Comparison of ENCODE assay signal across 18 cellular contexts in the genomic region with DNA sequence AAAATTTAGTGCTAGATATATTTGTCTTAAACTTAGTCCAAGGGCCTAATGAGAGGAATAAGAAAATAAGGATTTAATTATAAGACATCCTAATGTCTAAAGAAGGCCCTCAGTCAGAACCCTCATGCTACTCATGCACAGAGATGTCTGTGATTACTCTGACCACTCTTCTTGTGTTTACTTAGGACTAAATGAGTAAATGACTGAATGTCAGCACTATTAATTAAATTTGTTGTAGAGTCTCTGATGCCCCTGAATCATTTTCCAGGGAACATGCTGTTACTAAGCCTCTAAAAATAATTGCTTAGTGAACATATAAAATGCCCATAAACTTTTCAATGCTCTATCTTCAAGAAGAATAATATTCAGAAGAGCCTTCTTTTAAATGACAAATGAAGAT. TPM values are rescaled to one million over a fixed set of nuclear protein-coding genes. Genes with fewer than 3 reads are reported as not detected.
A peak's percentile ranks its signal among the peaks of the same experiment; 100 is the strongest.
DNase-seq lines count a peak whose midpoint lies in the region; ATAC-seq, FAIRE-seq and TF ChIP-seq lines count a peak whose summit lies in the region.
"Had no signal": no experiment of that assay in that cellular context is flagged by ENCODE, and none has a peak within 500 bp of the region (broad histone marks: within the 10 kb centered on the region; RNA-seq: fewer than 3 reads in every experiment).

No MANE protein-coding gene starts in this region.

- H3K4me2 ChIP-seq in A549 (peak overlapping the region; percentile 83), SK-N-SH (peak overlapping the region; percentile 64; the same call in 1 of the 2 replicates)

- TF ChIP-seq POLR2A in A549 (IDR thresholded peaks at IDR 0.05; ENCODE audit: low read length) (no peak), upper lobe of left lung (IDR thresholded peaks at IDR 0.05) (no peak)

- TF ChIP-seq RAD21 in A549 (conservative IDR thresholded peaks at IDR 0.05 in 1 of 2, IDR thresholded peaks at IDR 0.05 in 1 of 2) (no peak), SK-N-SH (IDR thresholded peaks at IDR 0.05; ENCODE audit: low read length) (no peak)

- H3K9me3 ChIP-seq in A549 (no peaks in the 10 kb centered on the region), SK-N-SH (no peaks in the 10 kb centered on the region), upper lobe of left lung (no peaks in the 10 kb centered on the region)

- TF ChIP-seq EP300 in A549 (IDR thresholded peaks at IDR 0.05) (no peak), SK-N-SH (IDR thresholded peaks at IDR 0.05; ENCODE audit: borderline replicate concordance in 1 of 2, low read depth in 1 of 2, low read length in 1 of 2) (no peak), upper lobe of left lung (IDR thresholded peaks at IDR 0.05) (no peak)

- H3K27ac ChIP-seq in A549 (peak overlapping the region; percentile 56 to 74; a peak in 3 of 6 replicates), SK-N-SH (ENCODE audit: low read depth in 2 of 2, low read length in 1 of 2) (peak overlapping the region; percentile 1 to 72), upper lobe of left lung (no peak overlapping the region)
- H3K27ac ChIP-seq: SJCRH30 had no signal

- in situ Hi-C loops in KBM-7 (cut with MboI; ENCODE audit: low pct_unique_long_range_greater_than_20kb, low sequenced_read_pairs): no loop called here

- H3K9me2 ChIP-seq in SK-N-SH: no peaks in the 10 kb centered on the region

- peaks cover 64% of the 10 kb centered on the region for H3K4me1 Mint-ChIP-seq in HFFc6 (ENCODE audit: low read depth)

- no peak overlapping the region for H2AFZ ChIP-seq in SK-N-SH (ENCODE audit: low read depth)
- H2AFZ ChIP-seq: GM23338 had no signal

- no peaks in the 10 kb centered on the region for H4K20me1 ChIP-seq in SK-N-SH (ENCODE audit: insufficient read depth)

- ATAC-seq in A549 (no peak), upper lobe of left lung (ENCODE audit: low FRiP score in 2 of 2) (no peak)
- ATAC-seq: GM23338, K562 had no signal

- no peaks in the 10 kb centered on the region; the same call in 1 of the 2 replicates for H3K27me3 Mint-ChIP-seq in HFFc6 (ENCODE audit: insufficient read depth)

- H3K4me1 ChIP-seq in A549: peaks cover 65% of the 10 kb centered on the region
- H3K4me1 ChIP-seq in SK-N-SH (ENCODE audit: control insufficient read depth in 1 of 2, insufficient read depth in 2 of 2, low read depth in 1 of 2, low read length in 1 of 2): peaks cover 42 to 44% of the 10 kb centered on the region in 2 experiments
- peaks cover 0 to 8% (median 3%) of the 10 kb centered on the region in 4 donors for H3K4me1 ChIP-seq in upper lobe of left lung

- no peaks in the 10 kb centered on the region for H3K9me3 Mint-ChIP-seq in HFFc6
- H3K9me3 Mint-ChIP-seq: GM23338 had no signal

- peaks cover 86% of the 10 kb centered on the region for H3K79me2 ChIP-seq in SK-N-SH (ENCODE audit: insufficient read depth)

- H3K27me3 ChIP-seq in SK-N-SH (ENCODE audit: insufficient read depth) (no peaks in the 10 kb centered on the region), upper lobe of left lung (no peaks in the 10 kb centered on the region)
- H3K27me3 ChIP-seq: SJCRH30 had no signal

- H3F3A ChIP-seq in SK-N-SH (replicated peaks; ENCODE audit: insufficient read depth): peaks cover 28% of the 10 kb centered on the region

- CTCF ChIA-PET in A549 (lab: Yijun Ruan, JAX): no interaction called here
- CTCF ChIA-PET in SK-N-SH (lab: Yijun Ruan, JAX): no interaction called here

- no peak overlapping the region for H3K4me3 ChIP-seq in A549
- H3K4me3 ChIP-seq in SK-N-SH (ENCODE audit: low read depth in 2 of 2, low read length in 1 of 2): no peak overlapping the region
- H3K4me3 ChIP-seq in fibroblast of mammary gland (ENCODE audit: control insufficient read depth, low read depth, low read length): no peak overlapping the region
- no peak overlapping the region for H3K4me3 ChIP-seq in upper lobe of left lung
- H3K4me3 ChIP-seq: GM23338, K562, SJCRH30 had no signal

- FAIRE-seq in A549 (lab: Jason Lieb, UNC): no peak
- FAIRE-seq: K562 had no signal

- H3K36me3 ChIP-seq in SK-N-SH (replicated peaks in 1 of 2; ENCODE audit: control insufficient read depth in 1 of 2, insufficient read depth in 2 of 2, low read length in 1 of 2): peaks cover 0 to 21% of the 10 kb centered on the region in 2 experiments
- H3K36me3 ChIP-seq in upper lobe of left lung: no peaks in the 10 kb centered on the region

- POLR2A ChIA-PET in A549 (lab: Yijun Ruan, JAX): no interaction called here
- POLR2A ChIA-PET in SK-N-SH (lab: Yijun Ruan, JAX): no interaction called here

- H3K27ac Mint-ChIP-seq in HFFc6: peak overlapping the region; percentile 81

- peak overlapping the region; percentile 67; the same call in 1 of the 2 replicates for H3K4me3 Mint-ChIP-seq in HFFc6
- H3K4me3 Mint-ChIP-seq: GM23338 had no signal

- DNase-seq in A549 (ENCODE audit: low read depth in 1 of 2, low spot score in 1 of 2) (no peak), HFFc6 (peak; percentile 43), SK-N-SH (no peak), fibroblast of mammary gland (ENCODE audit: low read depth) (peak; percentile 61), NCI-H446 treated with DMSO at 0.1 percent for 48 hours (lab: John Stamatoyannopoulos, UW) (no peak), NCI-H187 (lab: John Stamatoyannopoulos, UW) (no peak), KBM-7 (no peak), upper lobe of left lung (no peak)
- DNase-seq: C1 segment of cervical spinal cord, DND-41, NCI-H1048, NCI-H1436 treated with DMSO at 0.1 percent for 48 hours, NCI-H2081 treated with DMSO at 0.1 percent for 48 hours, NCI-H526, RPMI8226, SJCRH30 had no signal

- H3K9ac ChIP-seq in SK-N-SH: peak overlapping the region; percentile 39; the same call in 1 of the 2 replicates

- no peak for TF ChIP-seq CTCF in A549 (IDR thresholded peaks at IDR 0.05)
- TF ChIP-seq CTCF in HFFc6 (IDR thresholded peaks at IDR 0.05): no peak
- no peak for TF ChIP-seq CTCF in SK-N-SH (IDR thresholded peaks at IDR 0.05)
- TF ChIP-seq CTCF in fibroblast of mammary gland (conservative IDR thresholded peaks at IDR 0.05; ENCODE audit: control insufficient read depth, insufficient read depth, low read depth, low read length): no peak
- no peak for TF ChIP-seq CTCF in upper lobe of left lung (IDR thresholded peaks at IDR 0.05)

- peaks cover 15% of the 10 kb centered on the region; the same call in 1 of the 2 replicates for H3K36me3 Mint-ChIP-seq in HFFc6 (ENCODE audit: low read depth)

TF ChIP-seq in A549, 52 proteins besides CTCF, POLR2A, EP300 and RAD21:
- TF ChIP-seq RCOR1 (IDR thresholded peaks at IDR 0.05; ENCODE audit: low read depth, low read length) (no peak), FOSL2 (IDR thresholded peaks at IDR 0.05) (no peak), FOSL2 (CRISPR knock-in tag; IDR thresholded peaks at IDR 0.05) (no peak), HOXB5 (CRISPR knock-in tag; IDR thresholded peaks at IDR 0.05) (no peak), JUN (IDR thresholded peaks at IDR 0.05) (no peak), NR3C1 (IDR thresholded peaks at IDR 0.05) (no peak), CBX8 (IDR thresholded peaks at IDR 0.05) (no peak), KDM5A (IDR thresholded peaks at IDR 0.05) (no peak), TFCP2L1 (CRISPR knock-in tag; IDR thresholded peaks at IDR 0.05) (no peak)
- TF ChIP-seq, protein P1, sequence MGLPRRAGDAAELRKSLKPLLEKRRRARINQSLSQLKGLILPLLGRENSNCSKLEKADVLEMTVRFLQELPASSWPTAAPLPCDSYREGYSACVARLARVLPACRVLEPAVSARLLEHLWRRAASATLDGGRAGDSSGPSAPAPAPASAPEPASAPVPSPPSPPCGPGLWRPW (IDR thresholded peaks at IDR 0.05): no peak

TF ChIP-seq in SK-N-SH, 30 proteins besides CTCF, POLR2A, EP300 and RAD21:
- TF ChIP-seq RFX5 (IDR thresholded peaks at IDR 0.05; ENCODE audit: low read length): no peak
- TF ChIP-seq FOSL2 (IDR thresholded peaks at IDR 0.05; ENCODE audit: borderline replicate concordance, low read depth): no peak

RNA-seq across cellular contexts. Expression of a gene that starts 32.4 kb away (rescaled TPM):
- polyA plus RNA-seq in A549 (2011; rRNA removed) (80.7 and 89.2 TPM in 2 replicates), A549 (2017; fragmentation: RNase III; extraction: RNeasy Plus Mini Kit Qiagen cat#74134 plus additional on column Dnase treatment) (30.7 to 31.5 TPM (median 31.4 TPM) in 3 replicates), SK-N-SH (2012; rRNA removed) (33.8 and 35.0 TPM in 2 replicates)
- polyA plus RNA-seq in A549 (2012; cell fraction: cytosol; rRNA removed): 17.5 and 19.2 TPM in 2 replicates
- 5.3 and 5.9 TPM in 2 replicates for polyA plus RNA-seq in A549 (2012; cell fraction: nucleus; rRNA removed)
- 39.9 and 46.2 TPM in 2 replicates for polyA minus RNA-seq in A549 (2011; rRNA and poly(A)+ RNA removed)
- total RNA-seq in HFFc6 (2021; fragmentation: NEBNext Ultra II Directional; extraction: Animal tissue kit (Norgen Biotek cat#: 25700)): 10 to 100 TPM; 33.3 to 76.1 (median 63.9) TPM
- polyA plus RNA-seq in SK-N-SH (2012; cell fraction: cytosol; rRNA removed): 41.0 and 47.1 TPM in 2 replicates
- polyA plus RNA-seq in SK-N-SH (2012; cell fraction: nucleus; rRNA removed): 29.7 and 32.6 TPM in 2 replicates
- total RNA-seq in upper lobe of left lung: 10 to 100 TPM; 12.5 to 71.2 (median 32.7) TPM

Comparison
In these comparisons a context has a peak if more than half of its experiments do, and no peak if none do; other contexts are left out.
1. DNase-seq: peak in HFFc6 (single experiment) and fibroblast of mammary gland (single experiment); none in A549 (0 of 2), SK-N-SH (single experiment), NCI-H446 treated with DMSO at 0.1 percent for 48 hours (single experiment), NCI-H187 (0 of 2), KBM-7 (single experiment) and upper lobe of left lung (0 of 2).
2. H3K27ac ChIP-seq: peak in A549 (2 of 2) and SK-N-SH (2 of 2); none in upper lobe of left lung (0 of 4).